28 cellular contexts compared by ENCODE assay signal in the genomic region with DNA sequence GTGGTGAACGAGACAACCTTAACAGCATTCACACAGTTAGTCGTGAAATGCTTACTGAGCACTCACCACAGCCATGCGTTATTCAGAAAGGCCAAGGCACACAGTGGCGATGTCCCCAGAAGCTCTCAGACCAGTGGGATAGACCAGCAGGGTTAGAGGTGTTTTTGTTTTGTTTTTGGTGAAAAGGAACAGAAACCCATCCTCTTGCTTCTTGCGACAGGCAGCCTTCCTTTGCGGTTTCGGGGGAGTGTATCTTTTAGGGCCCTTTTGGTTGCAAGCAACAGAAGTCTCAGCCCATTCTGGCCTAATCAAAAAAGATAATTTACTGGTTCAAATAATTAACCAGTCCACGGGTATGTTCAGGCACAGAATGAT. TPM values are rescaled to one million over a fixed set of nuclear protein-coding genes. Genes with fewer than 3 reads are reported as not detected.
DNase-seq lines count a peak whose midpoint lies in the region; ATAC-seq, FAIRE-seq and TF ChIP-seq lines count a peak whose summit lies in the region.
"Had no signal": no experiment of that assay in that cellular context is flagged by ENCODE, and none has a peak within 500 bp of the region (broad histone marks: within the 10 kb centered on the region; RNA-seq: fewer than 3 reads in every experiment).

No MANE protein-coding gene starts in this region.

- H3K4me3 ChIP-seq in astrocyte (ENCODE audit: insufficient read depth, low read depth, low read length), result no peak overlapping the region
- no peak overlapping the region for H3K4me3 ChIP-seq in neuronal stem cell (ENCODE audit: low read length in 2 of 2)
- H3K4me3 ChIP-seq: smooth muscle cell had no signal

- H2BK12ac ChIP-seq in neuronal stem cell (ENCODE audit: low read length), result no peak overlapping the region

- peaks cover 49% of the 10 kb centered on the region for H3K4me1 Mint-ChIP-seq in T-helper 1 cell treated with Interleukin-12 subunit alpha and Interleukin-12 subunit beta and Interleukin-4 antibody, amounts not matched to agents 30 μg/mL and 1 μg/mL, for 36 hours (ENCODE audit: low read depth)
- H3K4me1 Mint-ChIP-seq in astrocyte (ENCODE audit: low read depth, unreplicated experiment) (peaks cover 16% of the 10 kb centered on the region), chondrocyte (ENCODE audit: low read depth) (peaks cover 13% of the 10 kb centered on the region)

- no peaks in the 10 kb centered on the region for H4K20me1 ChIP-seq in astrocyte (ENCODE audit: insufficient read depth, low read length)

- H3K4me1 ChIP-seq in astrocyte (ENCODE audit: insufficient read depth, low read length), result peaks cover 12% of the 10 kb centered on the region
- peaks cover 2 to 4% of the 10 kb centered on the region in 2 donors for H3K4me1 ChIP-seq in neuronal stem cell (ENCODE audit: control insufficient read depth in 2 of 2, insufficient read depth in 1 of 2, low read depth in 1 of 2, low read length in 2 of 2)

- no peak overlapping the region for H2AFZ ChIP-seq in astrocyte (ENCODE audit: low read depth, low read length)
- H2AFZ ChIP-seq in neuronal stem cell (ENCODE audit: low read length), result peak overlapping the region; percentile 60

- no peaks in the 10 kb centered on the region for H3K27me3 Mint-ChIP-seq in T-helper 1 cell treated with Interleukin-12 subunit alpha and Interleukin-12 subunit beta and Interleukin-4 antibody, amounts not matched to agents 30 μg/mL and 1 μg/mL, for 36 hours (ENCODE audit: low read depth)
- H3K27me3 Mint-ChIP-seq in astrocyte (ENCODE audit: low read depth, unreplicated experiment) (peaks cover 26% of the 10 kb centered on the region), chondrocyte (ENCODE audit: low read depth) (no peaks in the 10 kb centered on the region)
- H3K27me3 Mint-ChIP-seq: activated CD4-positive, alpha-beta memory T cell treated with anti-CD3 and anti-CD28 coated beads for 36 hours had no signal

- H3K9me3 ChIP-seq in astrocyte (ENCODE audit: insufficient read depth, low read depth, low read length) (no peaks in the 10 kb centered on the region), neuronal stem cell (replicated peaks in 1 of 2; ENCODE audit: control insufficient read depth in 2 of 2, insufficient read depth in 1 of 2, low read depth in 1 of 2, low read length in 2 of 2) (no peaks in the 10 kb centered on the region)

- H3K79me1 ChIP-seq in neuronal stem cell (ENCODE audit: low read depth, low read length), result no peaks in the 10 kb centered on the region

- WGBS in neuronal stem cell (ENCODE audit: extremely low coverage in 2 of 2, insufficient read length in 2 of 2, insufficient replicate concordance in 1 of 2), 2 donors, result no CpG with 5 or more reads among the region's 8 CpGs

- H3K14ac ChIP-seq in neuronal stem cell (ENCODE audit: low read length), result no peak overlapping the region

- no peak for FAIRE-seq in astrocyte (lab: Jason Lieb, UNC)
- FAIRE-seq: colon, GM19239 had no signal

- no peaks in the 10 kb centered on the region for H3K9me3 Mint-ChIP-seq in T-helper 1 cell treated with Interleukin-12 subunit alpha and Interleukin-12 subunit beta and Interleukin-4 antibody, amounts not matched to agents 30 μg/mL and 1 μg/mL, for 36 hours
- H3K9me3 Mint-ChIP-seq in astrocyte (ENCODE audit: unreplicated experiment) (no peaks in the 10 kb centered on the region), chondrocyte (ENCODE audit: low read depth) (no peaks in the 10 kb centered on the region)
- H3K9me3 Mint-ChIP-seq: activated CD4-positive, alpha-beta memory T cell treated with anti-CD3 and anti-CD28 coated beads for 36 hours; brain had no signal

- H3K27me3 ChIP-seq in astrocyte (ENCODE audit: insufficient read depth, low read length) (peaks cover 7% of the 10 kb centered on the region), neuronal stem cell (ENCODE audit: control insufficient read depth in 3 of 3, insufficient read depth in 3 of 3, low read depth in 1 of 3, low read length in 3 of 3) (peaks cover 0 to 24% (median 0%) of the 10 kb centered on the region in 3 experiments)

- DNase-seq in T-helper 1 cell, result no peak
- DNase-seq in MV-4-11 (lab: John Stamatoyannopoulos, UW), result peak; percentile 94
- no peak for DNase-seq in astrocyte (ENCODE audit: low read depth)
- no peak for DNase-seq in neuronal stem cell (ENCODE audit: low spot score)
- DNase-seq in chondrocyte (ENCODE audit: low spot score), result no peak
- DNase-seq in activated naive CD4-positive, alpha-beta T cell treated with Interleukin-2 at 50 U/mL for 16 hours, result no peak
- DNase-seq: activated CD4-positive, alpha-beta memory T cell treated with anti-CD3 and anti-CD28 coated beads for 36 hours; activated gamma-delta T cell treated with Interleukin-2 at 50 U/mL for 16 hours; activated T-cell treated with anti-CD3 and anti-CD28 coated beads, Interleukin-2, amount 50 U/mL, for 1 hour; COR-L47; foreskin keratinocyte; mesenchymal stem cell; NCI-H1048; NCI-H1694 treated with DMSO at 0.1 percent for 48 hours; NCI-H2171 treated with DMSO at 0.1 percent for 48 hours; NCI-H524 treated with DMSO at 0.1 percent for 48 hours; retina; T1000 had no signal

- H3K36me3 ChIP-seq in astrocyte (ENCODE audit: insufficient read depth, low read length) (no peaks in the 10 kb centered on the region), neuronal stem cell (replicated peaks in 1 of 2; ENCODE audit: control insufficient read depth in 2 of 2, insufficient read depth in 2 of 2, low read length in 2 of 2) (no peaks in the 10 kb centered on the region)

- TF ChIP-seq CTCF in astrocyte (IDR thresholded peaks at IDR 0.05; ENCODE audit: insufficient read depth, low read depth, low read length) (no peak), chondrocyte (IDR thresholded peaks at IDR 0.05) (no peak)

- no peak overlapping the region for H2AK5ac ChIP-seq in neuronal stem cell (ENCODE audit: low read depth, low read length)

- H2BK5ac ChIP-seq in neuronal stem cell (ENCODE audit: low read length), result no peak overlapping the region

- no peak overlapping the region for H3K23ac ChIP-seq in neuronal stem cell (ENCODE audit: low read depth, low read length, poor library complexity)

- H3K27ac ChIP-seq in astrocyte (ENCODE audit: low read depth, low read length) (no peak overlapping the region), neuronal stem cell (replicated peaks; ENCODE audit: low read length) (no peak overlapping the region)
- H3K27ac ChIP-seq: 22Rv1, foreskin keratinocyte had no signal

- no peak overlapping the region for H4K8ac ChIP-seq in neuronal stem cell (ENCODE audit: low read depth, low read length)

- H2BK15ac ChIP-seq in neuronal stem cell (ENCODE audit: low read length), result no peak overlapping the region

- H3K4ac ChIP-seq in neuronal stem cell (ENCODE audit: low read length), result no peak overlapping the region

- H3K36me3 Mint-ChIP-seq in T-helper 1 cell treated with Interleukin-12 subunit alpha and Interleukin-12 subunit beta and Interleukin-4 antibody, amounts not matched to agents 30 μg/mL and 1 μg/mL, for 36 hours (ENCODE audit: low read depth), result peaks cover 4% of the 10 kb centered on the region
- no peaks in the 10 kb centered on the region for H3K36me3 Mint-ChIP-seq in astrocyte (ENCODE audit: low read depth, unreplicated experiment)
- no peaks in the 10 kb centered on the region for H3K36me3 Mint-ChIP-seq in chondrocyte (ENCODE audit: low read depth)
- H3K36me3 Mint-ChIP-seq: activated CD4-positive, alpha-beta memory T cell treated with anti-CD3 and anti-CD28 coated beads for 36 hours; brain had no signal

- no peak overlapping the region for H3K4me3 Mint-ChIP-seq in T-helper 1 cell treated with Interleukin-12 subunit alpha and Interleukin-12 subunit beta and Interleukin-4 antibody, amounts not matched to agents 30 μg/mL and 1 μg/mL, for 36 hours
- no peak overlapping the region for H3K4me3 Mint-ChIP-seq in astrocyte (ENCODE audit: unreplicated experiment)
- no peak overlapping the region for H3K4me3 Mint-ChIP-seq in chondrocyte (ENCODE audit: unreplicated experiment)
- H3K4me3 Mint-ChIP-seq: activated CD4-positive, alpha-beta memory T cell treated with anti-CD3 and anti-CD28 coated beads for 36 hours; brain had no signal

- ATAC-seq in HG03520 (IDR thresholded peaks at IDR 0.05; ENCODE audit: unreplicated experiment), result no peak
- ATAC-seq: esophagus mucosa, foreskin keratinocyte had no signal

- H3K27ac Mint-ChIP-seq in T-helper 1 cell treated with Interleukin-12 subunit alpha and Interleukin-12 subunit beta and Interleukin-4 antibody, amounts not matched to agents 30 μg/mL and 1 μg/mL, for 36 hours, result peak overlapping the region; percentile 78
- H3K27ac Mint-ChIP-seq in astrocyte (ENCODE audit: unreplicated experiment) (peak overlapping the region; percentile 34), chondrocyte (ENCODE audit: unreplicated experiment) (no peak overlapping the region)
- H3K27ac Mint-ChIP-seq: activated CD4-positive, alpha-beta memory T cell treated with anti-CD3 and anti-CD28 coated beads for 36 hours; brain had no signal

- no peak overlapping the region for H2BK120ac ChIP-seq in neuronal stem cell (ENCODE audit: low read depth, low read length)

- H3K79me2 ChIP-seq in astrocyte (ENCODE audit: insufficient read depth, low read length), result no peaks in the 10 kb centered on the region

- no peak overlapping the region for H3K9ac ChIP-seq in astrocyte (ENCODE audit: low read length)
- H3K9ac ChIP-seq in neuronal stem cell (ENCODE audit: low read depth, low read length, poor library complexity), result no peak overlapping the region

- H3K18ac ChIP-seq in neuronal stem cell (ENCODE audit: low read length), result no peak overlapping the region

- H4K91ac ChIP-seq in neuronal stem cell (ENCODE audit: low read depth, low read length, poor library complexity), result no peak overlapping the region

- H3K4me2 ChIP-seq in astrocyte (ENCODE audit: low read length), result no peak overlapping the region
- no peak overlapping the region for H3K4me2 ChIP-seq in neuronal stem cell (ENCODE audit: insufficient read depth, low read length, poor library complexity, severe bottlenecking)
- H3K4me2 ChIP-seq: smooth muscle cell had no signal

RNA-seq across cellular contexts. Expression of a gene that starts 4.7 kb away (rescaled TPM):
- total RNA-seq in astrocyte, result not detected in 2 replicates
- 0.24 TPM for polyA plus RNA-seq in neuronal stem cell (2013, experiment 1 of 2)
- 0.06 TPM for polyA plus RNA-seq in neuronal stem cell (2013, experiment 2 of 2)
- total RNA-seq in chondrocyte, result not detected in 3 replicates
- total RNA-seq: Daoy, foreskin keratinocyte, osteocyte, smooth muscle cell had no signal
- polyA plus RNA-seq: foreskin keratinocyte, smooth muscle cell had no signal

RNA-seq across cellular contexts. Expression of a gene that starts 30.9 kb away (rescaled TPM):
- not detected in 2 replicates for total RNA-seq in astrocyte
- not detected for polyA plus RNA-seq in neuronal stem cell (2013, experiment 1 of 2)
- not detected for polyA plus RNA-seq in neuronal stem cell (2013, experiment 2 of 2)
- not detected in 3 replicates for total RNA-seq in chondrocyte
- total RNA-seq: activated CD4-positive, alpha-beta memory T cell treated with anti-CD3 and anti-CD28 coated beads for 36 hours; Daoy; foreskin keratinocyte; osteocyte; smooth muscle cell had no signal
- polyA plus RNA-seq: foreskin keratinocyte, smooth muscle cell had no signal

RNA-seq across cellular contexts. Expression of a gene that starts 54.9 kb away (rescaled TPM):
- total RNA-seq in astrocyte (1.2 and 1.9 TPM in 2 replicates), chondrocyte (2.2 to 10.3 TPM (median 2.7 TPM) in 3 replicates)
- 1.8 TPM for polyA plus RNA-seq in neuronal stem cell (2013, experiment 1 of 2)
- 1.6 TPM for polyA plus RNA-seq in neuronal stem cell (2013, experiment 2 of 2)
- total RNA-seq: activated CD4-positive, alpha-beta memory T cell treated with anti-CD3 and anti-CD28 coated beads for 36 hours; foreskin keratinocyte had no signal
- polyA plus RNA-seq: foreskin keratinocyte had no signal
